ENCODE assay signal across 8 cellular contexts in the genomic region with DNA sequence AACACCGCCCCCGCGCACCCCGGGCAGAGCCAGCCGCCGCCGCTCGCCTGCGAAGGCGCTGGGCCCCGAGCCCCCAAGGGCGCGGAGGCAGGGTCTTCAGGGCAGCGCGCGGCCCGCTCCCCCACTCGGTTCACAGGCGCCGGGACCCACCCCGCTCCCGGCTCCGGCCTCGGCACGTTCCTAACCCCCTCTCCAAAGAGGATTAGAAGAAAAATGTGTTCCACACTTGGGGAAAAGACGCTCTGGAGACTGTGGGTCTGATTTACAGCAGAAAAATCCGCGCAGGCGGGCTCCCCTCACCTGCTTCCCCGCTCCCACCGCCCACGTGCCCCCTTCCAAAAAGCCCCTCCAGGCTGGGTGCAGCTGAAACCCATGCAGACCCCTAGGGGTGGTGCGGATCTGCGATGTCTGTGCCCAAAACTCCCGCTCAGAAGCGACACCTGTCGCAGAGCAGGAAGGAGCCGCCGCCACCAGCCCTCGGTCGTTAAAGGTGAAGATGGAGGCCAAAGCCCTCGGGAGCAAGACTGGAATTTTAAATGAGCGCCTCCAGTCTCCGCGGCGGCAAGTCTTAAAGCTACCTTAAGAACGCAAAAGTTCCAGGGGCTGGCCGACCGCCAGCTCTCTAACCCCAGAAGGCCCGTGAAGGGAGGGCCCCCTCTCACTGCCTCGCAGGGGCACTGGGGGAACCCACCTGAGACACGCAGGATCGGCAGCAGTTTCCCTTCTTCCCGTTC. TPM values are rescaled to one million over a fixed set of nuclear protein-coding genes. Genes with fewer than 3 reads are reported as not detected.
A peak's percentile ranks its signal among the peaks of the same experiment; 100 is the strongest.
DNase-seq lines count a peak whose midpoint lies in the region; ATAC-seq, FAIRE-seq and TF ChIP-seq lines count a peak whose summit lies in the region.

No MANE protein-coding gene starts in this region.

- no peaks in the 10 kb centered on the region for H3K9me3 ChIP-seq in CD8-positive, alpha-beta memory T cell (ENCODE audit: low read length)
- H3K9me3 ChIP-seq in GM12878 (replicated peaks; ENCODE audit: control insufficient read depth, insufficient read depth, low read length): no peaks in the 10 kb centered on the region

- peaks cover 12% of the 10 kb centered on the region for H4K20me1 ChIP-seq in GM12878 (ENCODE audit: control insufficient read depth, insufficient read depth)

- CTCF ChIA-PET in CD8-positive, alpha-beta memory T cell (lab: Charles Lee): no interaction called here
- CTCF ChIA-PET in GM12878 (lab: Yijun Ruan, JAX): no interaction called here

- no peaks in the 10 kb centered on the region for H3K79me2 ChIP-seq in GM12878 (ENCODE audit: control insufficient read depth, insufficient read depth, low read length)

- no peak overlapping the region for H2AFZ ChIP-seq in GM12878 (ENCODE audit: control insufficient read depth, low read depth, low read length)

- no peaks in the 10 kb centered on the region for H3K4me1 ChIP-seq in CD8-positive, alpha-beta memory T cell (ENCODE audit: insufficient read depth, low read length)
- no peaks in the 10 kb centered on the region for H3K4me1 ChIP-seq in GM12878 (ENCODE audit: control insufficient read depth, insufficient read depth, low read length)

- H3K36me3 ChIP-seq in CD8-positive, alpha-beta memory T cell (ENCODE audit: insufficient read depth, low read length): no peaks in the 10 kb centered on the region
- H3K36me3 ChIP-seq in H7 (replicated peaks; ENCODE audit: control insufficient read depth, insufficient read depth, low read length) (peaks cover 3% of the 10 kb centered on the region), GM12878 (ENCODE audit: control insufficient read depth in 2 of 2, insufficient read depth in 2 of 2, low read length in 1 of 2) (peaks cover 3 to 10% of the 10 kb centered on the region in 2 experiments)

- intact Hi-C loops in GM12878 (cut with micrococcal nuclease; ENCODE audit: unreplicated experiment): no loop called here

- peaks cover 13% of the 10 kb centered on the region for H3K27me3 ChIP-seq in CD8-positive, alpha-beta memory T cell (ENCODE audit: insufficient read depth, low read length, poor library complexity, severe bottlenecking)
- peaks cover 50% of the 10 kb centered on the region for H3K27me3 ChIP-seq in H7 (ENCODE audit: control insufficient read depth, insufficient read depth, low read length)
- peaks cover 0 to 5% of the 10 kb centered on the region in 2 experiments; a peak in 2 of 4 replicates for H3K27me3 ChIP-seq in GM12878 (replicated peaks in 1 of 2; ENCODE audit: control insufficient read depth in 2 of 2, insufficient read depth in 2 of 2, low read length in 1 of 2)

- H3K36me3 Mint-ChIP-seq in CD8-positive, alpha-beta memory T cell: peaks cover under 1 to 17% (median 2%) of the 10 kb centered on the region in 3 donors
- H3K36me3 Mint-ChIP-seq in neural crest cell (ENCODE audit: low read depth): peaks cover 11% of the 10 kb centered on the region

- 4% methylated on average over 54 of the region's 54 CpGs for WGBS in GM12878 (ENCODE audit: insufficient coverage, insufficient replicate concordance, low lambda C conversion rate, missing lambda C conversion rate)

- peak overlapping the region; percentile 25; the same call in 1 of the 2 replicates for H3K4me2 ChIP-seq in GM12878 (ENCODE audit: control insufficient read depth, insufficient read depth)

- TF ChIP-seq POLR2A in GM12878 (IDR thresholded peaks at IDR 0.05; ENCODE audit: low read depth, low read length): no peak
- TF ChIP-seq POLR2A in GM12892 (IDR thresholded peaks at IDR 0.05; ENCODE audit: low read depth, low read length): no peak

- peak overlapping the region; percentile 24 to 87 (median 69) for H3K4me3 Mint-ChIP-seq in CD8-positive, alpha-beta memory T cell
- H3K4me3 Mint-ChIP-seq in neural crest cell: peak overlapping the region; percentile 41

- RAD21 ChIA-PET in GM12878 (lab: Charles Lee; ENCODE audit: unreplicated experiment): no interaction called here

- peak in 1 of 5 donors; percentile 45 for DNase-seq in CD8-positive, alpha-beta memory T cell
- DNase-seq in H7 (peak; percentile 75), GM12878 (ENCODE audit: low read depth, low spot score) (no peak), neural crest cell (ENCODE audit: low read depth, low spot score) (no peak), GM12892 (ENCODE audit: insufficient read length) (no peak), foreskin fibroblast (no peak), SIG-M5 treated with dmso at 0.1 percent for 504 hours (lab: John Stamatoyannopoulos, UW; ENCODE audit: unreplicated experiment) (no peak)

- no peak for TF ChIP-seq EP300 in GM12878 (IDR thresholded peaks at IDR 0.05; ENCODE audit: borderline replicate concordance in 1 of 2, control insufficient read depth in 1 of 2, low read depth in 2 of 2, low read length in 2 of 2)

- peaks cover 28 to 40% (median 39%) of the 10 kb centered on the region in 3 donors for H3K4me1 Mint-ChIP-seq in CD8-positive, alpha-beta memory T cell
- H3K4me1 Mint-ChIP-seq in neural crest cell: peaks cover 12% of the 10 kb centered on the region

- H3K27ac Mint-ChIP-seq in CD8-positive, alpha-beta memory T cell: peak overlapping the region in 3 of 8 donors; percentile 24 to 43 (median 40)
- H3K27ac Mint-ChIP-seq in neural crest cell (ENCODE audit: unreplicated experiment): no peak overlapping the region

- TF ChIP-seq RAD21 in GM12878 (IDR thresholded peaks at IDR 0.05; ENCODE audit: insufficient read depth, low read depth, low read length): no peak

- no peak overlapping the region for H3K9ac ChIP-seq in GM12878 (ENCODE audit: control insufficient read depth, insufficient read depth, low read length)

- H3K9me3 Mint-ChIP-seq in CD8-positive, alpha-beta memory T cell: peaks cover 0 to 3% (median 0%) of the 10 kb centered on the region in 5 donors
- no peaks in the 10 kb centered on the region for H3K9me3 Mint-ChIP-seq in neural crest cell

- H3K27ac ChIP-seq in CD8-positive, alpha-beta memory T cell (ENCODE audit: low read depth, low read length): no peak overlapping the region
- H3K27ac ChIP-seq in GM12878 (ENCODE audit: control insufficient read depth, insufficient read depth): no peak overlapping the region

- TF ChIP-seq CTCF in GM12878 (IDR thresholded peaks at IDR 0.05 in 2 of 3, conservative IDR thresholded peaks at IDR 0.05 in 1 of 3; ENCODE audit: control insufficient read depth in 2 of 3, extremely low read depth in 1 of 3, insufficient read depth in 1 of 3, low read depth in 3 of 3, low read length in 3 of 3) (no peak), neural crest cell (conservative IDR thresholded peaks at IDR 0.05) (no peak), foreskin fibroblast (IDR thresholded peaks at IDR 0.05; ENCODE audit: low read depth, low read length) (no peak)

- H3K4me3 ChIP-seq in CD8-positive, alpha-beta memory T cell (ENCODE audit: low read length): no peak overlapping the region
- H3K4me3 ChIP-seq in H7 (ENCODE audit: insufficient read depth, low read depth, low read length) (peak overlapping the region; percentile 22), GM12878 (no peak overlapping the region), foreskin fibroblast (ENCODE audit: low read depth in 1 of 2, low read length in 2 of 2) (no peak overlapping the region)

- BruUV-seq in GM12878 (replicated peaks; lab: Mats Ljungman, UMichigan): no TSS peak

- FAIRE-seq in GM12878 (lab: Jason Lieb, UNC) (no peak), GM12892 (lab: Jason Lieb, UNC) (no peak)

- SMC1A ChIA-PET in GM12878 (lab: Charles Lee; ENCODE audit: uncharacterized antibody, unreplicated experiment): no interaction called here

- POLR2A ChIA-PET in CD8-positive, alpha-beta memory T cell (lab: Charles Lee): no interaction called here
- POLR2A ChIA-PET in GM12878 (lab: Charles Lee): no interaction called here

- in situ Hi-C loops in GM12878 (cut with MboI): no loop called here

- peaks cover 29 to 37% of the 10 kb centered on the region in 2 donors for H3K27me3 Mint-ChIP-seq in CD8-positive, alpha-beta memory T cell
- H3K27me3 Mint-ChIP-seq in neural crest cell (ENCODE audit: low read depth): peaks cover 43% of the 10 kb centered on the region

- ATAC-seq in GM12878 (no peak), HG02885 (IDR thresholded peaks at IDR 0.05; ENCODE audit: poor library complexity, unreplicated experiment) (no peak)

RNA-seq across cellular contexts. Expression of a gene that starts 0.6 kb away (rescaled TPM):
- total RNA-seq in CD8-positive, alpha-beta memory T cell: under 1 TPM; 0.61 to 0.82 TPM
- polyA plus RNA-seq in CD8-positive, alpha-beta memory T cell: not detected
- total RNA-seq in H7 (2014; rRNA removed; shearing (Covaris generic)): 0.78 and 0.83 TPM in 2 replicates
- total RNA-seq in GM12878 (2013; cell fraction: nucleolus; rRNA removed): 1.2 and 2.4 TPM in 2 replicates
- total RNA-seq in GM12878 (2014; rRNA removed) (0.05 and 0.06 TPM in 2 replicates), GM12878 (2014; rRNA removed; fragmentation: Illumina TruSeq; extraction: Trizol) (0.13 and 0.14 TPM in 2 replicates), GM12878 (2021) (0.19 and 0.49 TPM in 2 replicates), neural crest cell (0.16 and 0.98 TPM in 2 replicates)
- polyA plus RNA-seq in GM12878 (2011; ENCODE audit: low read depth): 0.05 TPM
- polyA plus RNA-seq in GM12878 (2011; rRNA removed) (0.07 and 0.23 TPM in 2 replicates), GM12878 (2014; fragmentation: Illumina TruSeq; extraction: Trizol) (0.05 and 0.09 TPM in 2 replicates), GM12878 (2014; fragmentation: Nextera tagmentation; extraction: Ambion mirVana) (not detected), GM12878 (2014; rRNA removed) (0.22 and 0.49 TPM in 2 replicates), GM12878 (2016; fragmentation: Nextera tagmentation; extraction: Ambion mirVana) (under 1 TPM in 1 of 2 experiments, not detected in 1; 0.03 TPM)
- 0.12 and 0.17 TPM in 2 replicates for polyA plus RNA-seq in GM12878 (2011; cell fraction: cytosol; rRNA removed)
- 1.0 and 1.3 TPM in 2 replicates for polyA plus RNA-seq in GM12878 (2011; cell fraction: nucleus; rRNA removed)
- 0.15 and 0.34 TPM in 2 replicates for polyA plus RNA-seq in GM12878 (2012)
- polyA minus RNA-seq in GM12878 (2011; rRNA and poly(A)+ RNA removed): 0.22 and 0.26 TPM in 2 replicates
- polyA minus RNA-seq in GM12878 (2011; cell fraction: cytosol; rRNA and poly(A)+ RNA removed): not detected in 2 replicates
- polyA minus RNA-seq in GM12878 (2011; cell fraction: nucleus; rRNA and poly(A)+ RNA removed): 0.24 and 0.48 TPM in 2 replicates
- 0.13 TPM for polyA plus RNA-seq in GM12892 (2012; ENCODE audit: missing spikeins)

RNA-seq across cellular contexts. Expression of a gene that starts 18.6 kb away (rescaled TPM):
- 100 to 1,000 TPM; 397 to 449 TPM for total RNA-seq in CD8-positive, alpha-beta memory T cell
- polyA plus RNA-seq in CD8-positive, alpha-beta memory T cell: 213 TPM
- 237 and 308 TPM in 2 replicates for total RNA-seq in H7 (2014; rRNA removed; shearing (Covaris generic))
- 78.4 and 86.2 TPM in 2 replicates for total RNA-seq in GM12878 (2013; cell fraction: nucleolus; rRNA removed)
- 191 and 240 TPM in 2 replicates for total RNA-seq in GM12878 (2014; rRNA removed)
- 435 and 466 TPM in 2 replicates for total RNA-seq in GM12878 (2014; rRNA removed; fragmentation: Illumina TruSeq; extraction: Trizol)
- 437 and 439 TPM in 2 replicates for total RNA-seq in GM12878 (2021)
- polyA plus RNA-seq in GM12878 (2011; ENCODE audit: low read depth): 586 TPM
- 424 and 754 TPM in 2 replicates for polyA plus RNA-seq in GM12878 (2011; rRNA removed)
- polyA plus RNA-seq in GM12878 (2011; cell fraction: cytosol; rRNA removed): 89.5 and 93.5 TPM in 2 replicates
- 64.1 and 66.3 TPM in 2 replicates for polyA plus RNA-seq in GM12878 (2011; cell fraction: nucleus; rRNA removed)
- polyA plus RNA-seq in GM12878 (2012): 1,465 and 2,074 TPM in 2 replicates
- polyA plus RNA-seq in GM12878 (2014; fragmentation: Illumina TruSeq; extraction: Trizol): 479 and 560 TPM in 2 replicates
- polyA plus RNA-seq in GM12878 (2014; fragmentation: Nextera tagmentation; extraction: Ambion mirVana): 100 to 1,000 TPM; 437 to 560 TPM
- 295 and 340 TPM in 2 replicates for polyA plus RNA-seq in GM12878 (2014; rRNA removed)
- 100 to 1,000 TPM; 302 to 303 TPM for polyA plus RNA-seq in GM12878 (2016; fragmentation: Nextera tagmentation; extraction: Ambion mirVana)
- polyA minus RNA-seq in GM12878 (2011; rRNA and poly(A)+ RNA removed): 51.5 and 55.5 TPM in 2 replicates
- polyA minus RNA-seq in GM12878 (2011; cell fraction: cytosol; rRNA and poly(A)+ RNA removed): 40.6 and 55.2 TPM in 2 replicates
- polyA minus RNA-seq in GM12878 (2011; cell fraction: nucleus; rRNA and poly(A)+ RNA removed): 19.2 and 29.6 TPM in 2 replicates
- total RNA-seq in neural crest cell: 479 and 516 TPM in 2 replicates
- 1,361 TPM for polyA plus RNA-seq in GM12892 (2012; ENCODE audit: missing spikeins)

RNA-seq across cellular contexts. Expression of a gene that starts 25.2 kb away (rescaled TPM):
- total RNA-seq in CD8-positive, alpha-beta memory T cell: 10 to 100 TPM; 10.8 to 12.8 TPM
- 0.22 TPM for polyA plus RNA-seq in CD8-positive, alpha-beta memory T cell
- 6.8 and 25.3 TPM in 2 replicates for total RNA-seq in H7 (2014; rRNA removed; shearing (Covaris generic))
- total RNA-seq in GM12878 (2013; cell fraction: nucleolus; rRNA removed): 499 and 514 TPM in 2 replicates
- total RNA-seq in GM12878 (2014; rRNA removed): 15.2 and 18.0 TPM in 2 replicates
- total RNA-seq in GM12878 (2014; rRNA removed; fragmentation: Illumina TruSeq; extraction: Trizol): 7.8 and 8.9 TPM in 2 replicates
- total RNA-seq in GM12878 (2021): 23.2 and 27.0 TPM in 2 replicates
- 5.4 TPM for polyA plus RNA-seq in GM12878 (2011; ENCODE audit: low read depth)
- 17.2 and 36.4 TPM in 2 replicates for polyA plus RNA-seq in GM12878 (2011; rRNA removed)
- 30.4 and 130 TPM in 2 replicates for polyA plus RNA-seq in GM12878 (2011; cell fraction: cytosol; rRNA removed)
- 329 and 490 TPM in 2 replicates for polyA plus RNA-seq in GM12878 (2011; cell fraction: nucleus; rRNA removed)
- 11.5 and 15.2 TPM in 2 replicates for polyA plus RNA-seq in GM12878 (2012)
- 9.4 and 13.3 TPM in 2 replicates for polyA plus RNA-seq in GM12878 (2014; fragmentation: Illumina TruSeq; extraction: Trizol)
- 1 to 10 TPM; 1.7 to 3.6 TPM for polyA plus RNA-seq in GM12878 (2014; fragmentation: Nextera tagmentation; extraction: Ambion mirVana)
- 33.4 and 43.5 TPM in 2 replicates for polyA plus RNA-seq in GM12878 (2014; rRNA removed)
- 10 to 100 TPM in 1 of 2 experiments, 1 to 10 TPM in 1; 8.6 to 12.8 TPM for polyA plus RNA-seq in GM12878 (2016; fragmentation: Nextera tagmentation; extraction: Ambion mirVana)
- polyA minus RNA-seq in GM12878 (2011; rRNA and poly(A)+ RNA removed): 28.8 and 34.0 TPM in 2 replicates
- polyA minus RNA-seq in GM12878 (2011; cell fraction: cytosol; rRNA and poly(A)+ RNA removed): 8.2 and 12.4 TPM in 2 replicates
- 78.3 and 123 TPM in 2 replicates for polyA minus RNA-seq in GM12878 (2011; cell fraction: nucleus; rRNA and poly(A)+ RNA removed)
- 3.8 and 4.9 TPM in 2 replicates for total RNA-seq in neural crest cell
- polyA plus RNA-seq in GM12892 (2012; ENCODE audit: missing spikeins): 13.3 TPM

RNA-seq across cellular contexts. Expression of a gene that starts 55.0 kb away (rescaled TPM):
- total RNA-seq in CD8-positive, alpha-beta memory T cell: 10 to 100 TPM; 79.1 to 79.4 TPM
- polyA plus RNA-seq in CD8-positive, alpha-beta memory T cell: 24.4 TPM
- 195 and 196 TPM in 2 replicates for total RNA-seq in H7 (2014; rRNA removed; shearing (Covaris generic))
- 11.9 and 13.4 TPM in 2 replicates for total RNA-seq in GM12878 (2013; cell fraction: nucleolus; rRNA removed)
- total RNA-seq in GM12878 (2014; rRNA removed) (50.8 and 52.2 TPM in 2 replicates), GM12878 (2014; rRNA removed; fragmentation: Illumina TruSeq; extraction: Trizol) (33.9 and 37.4 TPM in 2 replicates), GM12878 (2021) (48.3 and 50.4 TPM in 2 replicates), neural crest cell (85.4 and 92.8 TPM in 2 replicates)
- 23.4 TPM for polyA plus RNA-seq in GM12878 (2011; ENCODE audit: low read depth)
- polyA plus RNA-seq in GM12878 (2011; rRNA removed) (31.1 and 31.7 TPM in 2 replicates), GM12878 (2014; fragmentation: Illumina TruSeq; extraction: Trizol) (31.2 and 39.4 TPM in 2 replicates), GM12878 (2014; fragmentation: Nextera tagmentation; extraction: Ambion mirVana) (1 to 10 TPM; 3.8 to 5.5 TPM), GM12878 (2014; rRNA removed) (43.2 and 45.4 TPM in 2 replicates), GM12878 (2016; fragmentation: Nextera tagmentation; extraction: Ambion mirVana) (10 to 100 TPM; 50.3 to 55.7 TPM)
- polyA plus RNA-seq in GM12878 (2011; cell fraction: cytosol; rRNA removed): 28.3 and 31.8 TPM in 2 replicates
- 12.1 and 15.0 TPM in 2 replicates for polyA plus RNA-seq in GM12878 (2011; cell fraction: nucleus; rRNA removed)
- 16.8 and 18.8 TPM in 2 replicates for polyA plus RNA-seq in GM12878 (2012)
- polyA minus RNA-seq in GM12878 (2011; rRNA and poly(A)+ RNA removed): 30.7 and 36.5 TPM in 2 replicates
- 13.4 and 17.8 TPM in 2 replicates for polyA minus RNA-seq in GM12878 (2011; cell fraction: cytosol; rRNA and poly(A)+ RNA removed)
- polyA minus RNA-seq in GM12878 (2011; cell fraction: nucleus; rRNA and poly(A)+ RNA removed): 5.3 and 12.0 TPM in 2 replicates
- polyA plus RNA-seq in GM12892 (2012; ENCODE audit: missing spikeins): 22.1 TPM
